In genomic region chr4:1187182-1187581, GRCh38 we compare ENCODE assay signal across 10 cellular contexts. TPM values are rescaled to one million over a fixed set of nuclear protein-coding genes. Genes with fewer than 3 reads are reported as not detected.
DNase-seq lines count a peak whose midpoint lies in the region; ATAC-seq and TF ChIP-seq lines count a peak whose summit lies in the region.
"Had no signal": no experiment of that assay in that cellular context is flagged by ENCODE, and none has a peak within 500 bp of the region (broad histone marks: within the 10 kb centered on the region; RNA-seq: fewer than 3 reads in every experiment).

No MANE protein-coding gene starts in this region.

- TF ChIP-seq POLR2A in gastrocnemius medialis (IDR thresholded peaks at IDR 0.05), result no peak

- H3K4me1 ChIP-seq in HEK293 (ENCODE audit: control insufficient read depth, insufficient read depth, low read length) (no peaks in the 10 kb centered on the region), psoas muscle (peaks cover 12% of the 10 kb centered on the region), gastrocnemius medialis (peaks cover 10 to 12% of the 10 kb centered on the region in 2 donors)

- no peaks in the 10 kb centered on the region for H3K9me3 ChIP-seq in HEK293 (ENCODE audit: control insufficient read depth, insufficient read depth, low read depth, low read length)
- no peaks in the 10 kb centered on the region for H3K9me3 ChIP-seq in psoas muscle
- H3K9me3 ChIP-seq in gastrocnemius medialis, result no peaks in the 10 kb centered on the region

- H3K9me3 Mint-ChIP-seq in naive B cell, result peaks cover 0 to 4% (median 2%) of the 10 kb centered on the region in 7 donors

- H3K4me1 Mint-ChIP-seq in naive B cell, result peaks cover 14 to 47% (median 17%) of the 10 kb centered on the region in 3 donors

- peak; percentile 30 for DNase-seq in activated CD4-positive, CD25-positive, alpha-beta regulatory T cell treated with anti-CD3 and anti-CD28 coated beads, Interleukin-2, amount 50 U/mL, for 72 hours
- DNase-seq in naive B cell, result peak; percentile 42
- no peak for DNase-seq in psoas muscle
- no peak for DNase-seq in GDM1 (lab: John Stamatoyannopoulos, UW)
- no peak for DNase-seq in HT-29 (ENCODE audit: low spot score)
- no peak for DNase-seq in gastrocnemius medialis
- DNase-seq: foreskin fibroblast, NCI-H1436 treated with DMSO at 0.1 percent for 48 hours had no signal

- no peak overlapping the region for H3K4me3 Mint-ChIP-seq in naive B cell

- intact Hi-C loops in psoas muscle (cut with DNase I), result no loop called here
- intact Hi-C loops in gastrocnemius medialis (cut with DNase I; ENCODE audit: low total_unique reads), result no loop called here

- no peak overlapping the region for H3K4me3 ChIP-seq in HEK293 (ENCODE audit: low read depth, low read length)
- no peak overlapping the region for H3K4me3 ChIP-seq in psoas muscle
- no peak overlapping the region for H3K4me3 ChIP-seq in gastrocnemius medialis

- H3K27me3 Mint-ChIP-seq in naive B cell, result no peaks in the 10 kb centered on the region

- TF ChIP-seq CTCF in HEK293 (tag by site-specific recombination; IDR thresholded peaks at IDR 0.05), result no peak
- TF ChIP-seq CTCF in psoas muscle (IDR thresholded peaks at IDR 0.05), result no peak
- no peak for TF ChIP-seq CTCF in gastrocnemius medialis (IDR thresholded peaks at IDR 0.05 in 4 of 5, conservative IDR thresholded peaks at IDR 0.05 in 1 of 5)

- CTCF ChIA-PET in HEK293 (lab: Yijun Ruan, JAX), result interaction anchor here (0.7 kb wide), 1 partner anchor 23 kb away, joined by 3 read pairs; no protein-coding TSS in a partner anchor

- H3K36me3 ChIP-seq in HEK293 (ENCODE audit: control insufficient read depth in 2 of 2, insufficient read depth in 1 of 2, low read length in 2 of 2) (no peaks in the 10 kb centered on the region), psoas muscle (ENCODE audit: insufficient read depth in 1 of 2, low read depth in 1 of 2) (no peaks in the 10 kb centered on the region), gastrocnemius medialis (no peaks in the 10 kb centered on the region)

- in situ Hi-C loops in gastrocnemius medialis (cut with MboI; ENCODE audit: low sequenced_read_pairs in 4 of 4), result no loop called here

- no peaks in the 10 kb centered on the region for H3K27me3 ChIP-seq in psoas muscle (ENCODE audit: insufficient read depth in 3 of 3, low read length in 2 of 3)
- no peaks in the 10 kb centered on the region for H3K27me3 ChIP-seq in gastrocnemius medialis

- no peak overlapping the region for H3K27ac Mint-ChIP-seq in naive B cell

- POLR2A ChIA-PET in HEK293 (lab: Yijun Ruan, JAX), result no interaction called here

- no peaks in the 10 kb centered on the region for H3K36me3 Mint-ChIP-seq in naive B cell

- 64 to 69% (median 69%) methylated on average over 1 of the region's 1 CpG for WGBS in psoas muscle, 3 donors

- H3K27ac ChIP-seq in HEK293 (ENCODE audit: extremely low read depth, low read depth, low read length) (no peak overlapping the region), psoas muscle (no peak overlapping the region), gastrocnemius medialis (no peak overlapping the region)

- peak; percentile 74 for ATAC-seq in GM18517 (IDR thresholded peaks at IDR 0.05; ENCODE audit: unreplicated experiment)
- peak; percentile 84 to 89 for ATAC-seq in naive B cell (ENCODE audit: low read depth in 2 of 2)
- no peak for ATAC-seq in psoas muscle
- ATAC-seq in gastrocnemius medialis, result no peak

TF ChIP-seq in HEK293, 187 proteins besides CTCF, POLR2A, EP300 and RAD21:
- TF ChIP-seq WT1 (tag by site-specific recombination; IDR thresholded peaks at IDR 0.05) (peak; percentile 76), ZNF157 (tag by site-specific recombination; IDR thresholded peaks at IDR 0.05) (no peak)

RNA-seq across cellular contexts. Expression of gene SPON2, which starts 14.8 kb away (rescaled TPM):
- polyA plus RNA-seq in naive B cell (ENCODE audit: low read depth in 6 of 6), result 1 to 10 TPM in 5 of 6 donors, under 1 TPM in 1; 0.56 to 4.1 (median 1.5) TPM
- total RNA-seq in psoas muscle, result 10 to 100 TPM in 1 of 4 donors, 1 to 10 TPM in 3; 6.8 to 18.5 (median 8.0) TPM
- polyA plus RNA-seq in psoas muscle, result 1 to 10 TPM; 4.1 to 6.4 (median 6.2) TPM
- total RNA-seq in HT-29 (2014; rRNA removed; shearing (Covaris generic)), result 1.2 and 2.9 TPM in 2 replicates
- total RNA-seq in gastrocnemius medialis, result 1 to 10 TPM; 5.0 to 8.9 (median 5.2) TPM

Comparison
In these comparisons a context has a peak if more than half of its experiments do, and no peak if none do; other contexts are left out.
1. ATAC-seq: peak in GM18517 (single experiment) and naive B cell (2 of 2); none in psoas muscle (0 of 4) and gastrocnemius medialis (0 of 2).
2. DNase-seq: peak in activated CD4-positive, CD25-positive, alpha-beta regulatory T cell treated with anti-CD3 and anti-CD28 coated beads, Interleukin-2, amount 50 U/mL, for 72 hours (single experiment) and naive B cell (single experiment); none in psoas muscle (0 of 2), GDM1 (single experiment), HT-29 (single experiment) and gastrocnemius medialis (0 of 2).